In genomic region chr1:16442273-16442672, GRCh38 we compare ENCODE assay signal across 12 cellular contexts. TPM values are rescaled to one million over a fixed set of nuclear protein-coding genes. Genes with fewer than 3 reads are reported as not detected.
A peak's percentile ranks its signal among the peaks of the same experiment; 100 is the strongest.
DNase-seq lines count a peak whose midpoint lies in the region; ATAC-seq and TF ChIP-seq lines count a peak whose summit lies in the region.
"Had no signal": no experiment of that assay in that cellular context is flagged by ENCODE, and none has a peak within 500 bp of the region (broad histone marks: within the 10 kb centered on the region; RNA-seq: fewer than 3 reads in every experiment).

No MANE protein-coding gene starts in this region.

- peaks cover 37% of the 10 kb centered on the region for H3K79me2 ChIP-seq in OCI-LY3 (ENCODE audit: low read length)

- CTCF ChIA-PET in activated CD8-positive, alpha-beta memory T cell treated with anti-CD3 and anti-CD28 coated beads, Interleukin-2, amount 10 ng/mL, durations not matched to agents 7 days and 5 days (lab: Charles Lee), result interaction anchor here (0.7 to 3.0 kb wide), 5 partner anchors 8 to 90 kb away, joined by 3 to 19 read pairs (median 4); partner anchors contain the start of gene FBXO42

- H3K4me3 ChIP-seq in OCI-LY3 (ENCODE audit: low read length) (no peak overlapping the region), skeletal muscle satellite cell (ENCODE audit: low read length) (no peak overlapping the region)

- H3K27me3 Mint-ChIP-seq in activated CD8-positive, alpha-beta memory T cell treated with anti-CD3 and anti-CD28 coated beads, Interleukin-2, amount 10 ng/mL, durations not matched to agents 7 days and 5 days, result no peaks in the 10 kb centered on the region
- H3K27me3 Mint-ChIP-seq in central memory CD8-positive, alpha-beta T cell, result no peaks in the 10 kb centered on the region

- intact Hi-C loops in cardiac septum (cut with DNase I), result loop anchor here (5.0 kb wide), 1 partner anchor 55 kb away; no protein-coding TSS in a partner anchor

- peaks cover 14% of the 10 kb centered on the region for H3K36me3 ChIP-seq in OCI-LY3 (replicated peaks; ENCODE audit: low read depth, low read length)
- peaks cover 44% of the 10 kb centered on the region for H3K36me3 ChIP-seq in skeletal muscle satellite cell (ENCODE audit: insufficient read depth, low read length)

- H3K4me2 ChIP-seq in OCI-LY3 (ENCODE audit: low read length) (peak overlapping the region; percentile 3; the same call in 1 of the 2 replicates), skeletal muscle satellite cell (ENCODE audit: low read length) (peak overlapping the region; percentile 79)

- H3K9me3 Mint-ChIP-seq in activated CD8-positive, alpha-beta memory T cell treated with anti-CD3 and anti-CD28 coated beads, Interleukin-2, amount 10 ng/mL, durations not matched to agents 7 days and 5 days (ENCODE audit: low read depth), result no peaks in the 10 kb centered on the region
- H3K9me3 Mint-ChIP-seq in central memory CD8-positive, alpha-beta T cell, result no peaks in the 10 kb centered on the region

- ATAC-seq in activated CD8-positive, alpha-beta memory T cell treated with anti-CD3 and anti-CD28 coated beads, Interleukin-2, amount 10 ng/mL, durations not matched to agents 7 days and 5 days, result no peak
- ATAC-seq in central memory CD8-positive, alpha-beta T cell (replicated peaks; ENCODE audit: extremely low read depth, poor library complexity, severe bottlenecking), result no peak
- no peak for ATAC-seq in GM21786 (IDR thresholded peaks at IDR 0.05; ENCODE audit: unreplicated experiment)
- ATAC-seq: left lobe of liver, sciatic nerve had no signal

- DNase-seq in activated CD8-positive, alpha-beta memory T cell treated with anti-CD3 and anti-CD28 coated beads, Interleukin-2, amount 10 ng/mL, durations not matched to agents 7 days and 5 days, result peak; percentile 55
- no peak for DNase-seq in activated CD8-positive, alpha-beta memory T cell treated with anti-CD3 and anti-CD28 coated beads, Interleukin-2, amount 50 U/mL, for 48 hours
- no peak for DNase-seq in central memory CD8-positive, alpha-beta T cell (ENCODE audit: low spot score in 2 of 2)
- DNase-seq in cardiac septum (ENCODE audit: low spot score), result no peak
- DNase-seq in NCI-H2029 treated with DMSO at 0.1 percent for 48 hours (lab: John Stamatoyannopoulos, UW), result no peak
- DNase-seq: central memory CD4-positive, alpha-beta T cell; NCI-H1694 had no signal

- peaks cover 40% of the 10 kb centered on the region for H3K4me1 Mint-ChIP-seq in activated CD8-positive, alpha-beta memory T cell treated with anti-CD3 and anti-CD28 coated beads, Interleukin-2, amount 10 ng/mL, durations not matched to agents 7 days and 5 days
- H3K4me1 Mint-ChIP-seq in central memory CD8-positive, alpha-beta T cell, result peaks cover 32% of the 10 kb centered on the region

- H3K27me3 ChIP-seq in OCI-LY3 (ENCODE audit: low read depth, low read length), result no peaks in the 10 kb centered on the region
- no peaks in the 10 kb centered on the region for H3K27me3 ChIP-seq in skeletal muscle satellite cell (ENCODE audit: control insufficient read depth, insufficient read depth, low read length)

- peaks cover 13% of the 10 kb centered on the region for H3K4me1 ChIP-seq in OCI-LY3 (ENCODE audit: low read length)
- peaks cover 14% of the 10 kb centered on the region for H3K4me1 ChIP-seq in skeletal muscle satellite cell (ENCODE audit: control insufficient read depth, insufficient read depth, low read length)

- H3K36me3 Mint-ChIP-seq in activated CD8-positive, alpha-beta memory T cell treated with anti-CD3 and anti-CD28 coated beads, Interleukin-2, amount 10 ng/mL, durations not matched to agents 7 days and 5 days, result peaks cover 16% of the 10 kb centered on the region
- H3K36me3 Mint-ChIP-seq in central memory CD8-positive, alpha-beta T cell (ENCODE audit: insufficient read depth), result peaks cover 38% of the 10 kb centered on the region

- TF ChIP-seq CTCF in OCI-LY3 (IDR thresholded peaks at IDR 0.05; ENCODE audit: low read depth, low read length), result no peak

- no peak overlapping the region for H2AFZ ChIP-seq in OCI-LY3 (ENCODE audit: low read depth, low read length)

- H3K27ac ChIP-seq in OCI-LY3 (ENCODE audit: low read length), result no peak overlapping the region

- H3K9ac ChIP-seq in OCI-LY3 (ENCODE audit: low read length), result no peak overlapping the region
- no peak overlapping the region for H3K9ac ChIP-seq in skeletal muscle satellite cell (ENCODE audit: low read depth, low read length)

- H3K4me3 Mint-ChIP-seq in activated CD8-positive, alpha-beta memory T cell treated with anti-CD3 and anti-CD28 coated beads, Interleukin-2, amount 10 ng/mL, durations not matched to agents 7 days and 5 days, result peak overlapping the region; percentile 85
- H3K4me3 Mint-ChIP-seq in central memory CD8-positive, alpha-beta T cell, result peak overlapping the region; percentile 93

- no peaks in the 10 kb centered on the region for H3K9me3 ChIP-seq in OCI-LY3 (ENCODE audit: insufficient read depth, low read length)
- no peaks in the 10 kb centered on the region for H3K9me3 ChIP-seq in skeletal muscle satellite cell (replicated peaks; ENCODE audit: low read length)

- peak overlapping the region; percentile 92 for H3K27ac Mint-ChIP-seq in activated CD8-positive, alpha-beta memory T cell treated with anti-CD3 and anti-CD28 coated beads, Interleukin-2, amount 10 ng/mL, durations not matched to agents 7 days and 5 days
- no peak overlapping the region for H3K27ac Mint-ChIP-seq in central memory CD8-positive, alpha-beta T cell (ENCODE audit: low read depth)

- H4K20me1 ChIP-seq in OCI-LY3 (ENCODE audit: insufficient read depth, low read length), result no peaks in the 10 kb centered on the region

RNA-seq across cellular contexts. Expression of gene NECAP2, which starts 1.7 kb away (rescaled TPM):
- 10 to 100 TPM; 71.0 to 88.3 TPM for total RNA-seq in activated CD8-positive, alpha-beta memory T cell treated with anti-CD3 and anti-CD28 coated beads, Interleukin-2, amount 10 ng/mL, durations not matched to agents 7 days and 5 days
- total RNA-seq in skeletal muscle satellite cell (2012; rRNA removed), result 58.3 and 62.7 TPM in 2 replicates
- total RNA-seq in cardiac septum, result 14.5 TPM

RNA-seq across cellular contexts. Expression of gene SPATA21, which starts 5.0 kb away (rescaled TPM):
- total RNA-seq in activated CD8-positive, alpha-beta memory T cell treated with anti-CD3 and anti-CD28 coated beads, Interleukin-2, amount 10 ng/mL, durations not matched to agents 7 days and 5 days, result not detected
- not detected in 2 replicates for total RNA-seq in skeletal muscle satellite cell (2012; rRNA removed)
- total RNA-seq in cardiac septum, result not detected
- total RNA-seq: left lobe of liver had no signal
